9 cellular contexts compared by ENCODE assay signal in genomic region chr2:126359494-126359893, GRCh38.
DNase-seq lines count a peak whose midpoint lies in the region; ATAC-seq, FAIRE-seq and TF ChIP-seq lines count a peak whose summit lies in the region.
"Had no signal": no experiment of that assay in that cellular context is flagged by ENCODE, and none has a peak within 500 bp of the region (broad histone marks: within the 10 kb centered on the region; RNA-seq: fewer than 3 reads in every experiment).

No MANE protein-coding gene starts in this region.

- H3K9ac ChIP-seq in liver (ENCODE audit: low read depth in 1 of 2, low read length in 2 of 2): no peak overlapping the region

- peak; percentile 74 for ATAC-seq in GM18520 (IDR thresholded peaks at IDR 0.05; ENCODE audit: unreplicated experiment)
- ATAC-seq in HG02870 (IDR thresholded peaks at IDR 0.05; ENCODE audit: unreplicated experiment): peak; percentile 75
- ATAC-seq in T-helper 17 cell: no peak

- H3K27me3 ChIP-seq in Peyer's patch: no peaks in the 10 kb centered on the region
- H3K27me3 ChIP-seq in liver (ENCODE audit: control insufficient read depth in 4 of 4, insufficient read depth in 4 of 4, low read length in 3 of 4): no peaks in the 10 kb centered on the region

- no peaks in the 10 kb centered on the region for H3K9me3 ChIP-seq in Peyer's patch
- H3K9me3 ChIP-seq in liver (ENCODE audit: control insufficient read depth in 4 of 4, low read length in 3 of 4): no peaks in the 10 kb centered on the region
- no peaks in the 10 kb centered on the region for H3K9me3 ChIP-seq in T-helper 17 cell (ENCODE audit: control insufficient read depth, low read length, poor library complexity, severe bottlenecking)

- H3K36me3 Mint-ChIP-seq in T-helper 17 cell (ENCODE audit: low read depth): no peaks in the 10 kb centered on the region
- H3K36me3 Mint-ChIP-seq: activated naive CD4-positive, alpha-beta T cell treated with anti-CD3 and anti-CD28 coated beads, Interleukin-2, amount 50 U/mL, for 72 hours; IgD-negative memory B cell had no signal

- H3K4me1 ChIP-seq in Peyer's patch: no peaks in the 10 kb centered on the region
- no peaks in the 10 kb centered on the region for H3K4me1 ChIP-seq in liver (ENCODE audit: control insufficient read depth in 4 of 4, insufficient read depth in 4 of 4, low read length in 3 of 4)

- H3K4me3 Mint-ChIP-seq in T-helper 17 cell: no peak overlapping the region
- H3K4me3 Mint-ChIP-seq: IgD-negative memory B cell had no signal

- peak in 4 of 6 experiments; percentile 10 to 58 (median 49) for TF ChIP-seq CTCF in Peyer's patch (IDR thresholded peaks at IDR 0.05)
- TF ChIP-seq CTCF in liver (IDR thresholded peaks at IDR 0.05; ENCODE audit: low read depth, low read length, missing input control): peak; percentile 28
- TF ChIP-seq CTCF in D721Med (IDR thresholded peaks at IDR 0.05; ENCODE audit: insufficient read depth, missing control alignments): no peak

- no peaks in the 10 kb centered on the region for H3K36me3 ChIP-seq in Peyer's patch
- no peaks in the 10 kb centered on the region for H3K36me3 ChIP-seq in liver (ENCODE audit: control insufficient read depth in 4 of 4, insufficient read depth in 3 of 4, low read depth in 1 of 4, low read length in 3 of 4)

- H3K4me1 Mint-ChIP-seq in T-helper 17 cell: peaks cover 2% of the 10 kb centered on the region
- H3K4me1 Mint-ChIP-seq: IgD-negative memory B cell had no signal

- FAIRE-seq in D721Med (lab: Jason Lieb, UNC): no peak

- H3K27ac ChIP-seq in Peyer's patch (no peak overlapping the region), liver (ENCODE audit: low read depth in 1 of 2, low read length in 2 of 2) (no peak overlapping the region)

- TF ChIP-seq RAD21 in liver (IDR thresholded peaks at IDR 0.05): peak; percentile 65 to 67

- H3K4me3 ChIP-seq in Peyer's patch (no peak overlapping the region), liver (ENCODE audit: low read depth in 1 of 3, low read length in 3 of 3) (no peak overlapping the region)

- no peak for TF ChIP-seq POLR2A in Peyer's patch (IDR thresholded peaks at IDR 0.05)

- no peak overlapping the region for H3K27ac Mint-ChIP-seq in T-helper 17 cell
- H3K27ac Mint-ChIP-seq: activated naive CD4-positive, alpha-beta T cell treated with anti-CD3 and anti-CD28 coated beads, Interleukin-2, amount 50 U/mL, for 72 hours; IgD-negative memory B cell had no signal

- H3K27me3 Mint-ChIP-seq in T-helper 17 cell: peaks cover 31% of the 10 kb centered on the region
- H3K27me3 Mint-ChIP-seq: IgD-negative memory B cell had no signal

- DNase-seq in Peyer's patch (no peak), DMS79 treated with DMSO at 0.1 percent for 48 hours (lab: John Stamatoyannopoulos, UW) (no peak), T-helper 17 cell (no peak), D721Med (ENCODE audit: insufficient read length, low spot score) (no peak)

TF ChIP-seq in liver, 16 proteins besides CTCF, POLR2A, EP300 and RAD21:
- TF ChIP-seq SP1 (IDR thresholded peaks at IDR 0.05) (no peak), JUND (IDR thresholded peaks at IDR 0.05) (no peak), TAF1 (conservative IDR thresholded peaks at IDR 0.05) (no peak), YY1 (IDR thresholded peaks at IDR 0.05) (peak; percentile 14)
